Comparison of ENCODE assay signal across 1 cellular context in the genomic region with DNA sequence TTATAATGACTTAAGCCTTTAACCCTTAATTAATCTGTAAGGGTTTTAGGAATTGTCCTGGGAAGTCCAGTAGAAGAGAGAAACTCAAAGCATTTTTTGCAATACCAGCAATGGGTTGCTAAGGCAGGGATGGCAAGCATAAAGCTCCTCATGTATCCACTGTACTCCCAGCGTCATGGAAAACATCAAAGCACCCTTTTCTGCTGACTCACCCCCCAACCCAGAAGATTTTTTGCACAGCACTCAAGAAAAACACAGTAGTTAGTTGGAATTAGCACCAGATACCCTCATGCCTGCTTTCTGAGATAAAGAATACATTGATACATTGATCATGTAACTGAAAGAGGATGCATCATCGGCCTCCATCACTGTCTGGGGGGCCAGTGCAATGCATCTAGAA.
TF ChIP-seq lines count a peak whose summit lies in the region.

No MANE protein-coding gene starts in this region.

TF ChIP-seq in HCT116, 20 proteins besides CTCF, POLR2A, EP300 and RAD21 (continued from another document):
- TF ChIP-seq, protein P1, sequence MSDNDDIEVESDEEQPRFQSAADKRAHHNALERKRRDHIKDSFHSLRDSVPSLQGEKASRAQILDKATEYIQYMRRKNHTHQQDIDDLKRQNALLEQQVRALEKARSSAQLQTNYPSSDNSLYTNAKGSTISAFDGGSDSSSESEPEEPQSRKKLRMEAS (IDR thresholded peaks at IDR 0.05): no peak
- TF ChIP-seq ZFX (IDR thresholded peaks at IDR 0.05) (no peak), SRF (IDR thresholded peaks at IDR 0.05; ENCODE audit: low read depth) (no peak), CBX3 (IDR thresholded peaks at IDR 0.05; ENCODE audit: low read depth) (no peak)
